ENCODE assay signal across 1 cellular context in genomic region chr11:119087747-119088241, GRCh38.
A peak's percentile ranks its signal among the peaks of the same experiment; 100 is the strongest.
TF ChIP-seq lines count a peak whose summit lies in the region.

No MANE protein-coding gene starts in this region.

TF ChIP-seq in K562, 482 proteins besides CTCF, POLR2A, EP300 and RAD21 (continued from another document and continues in another):
- TF ChIP-seq, protein P1, sequence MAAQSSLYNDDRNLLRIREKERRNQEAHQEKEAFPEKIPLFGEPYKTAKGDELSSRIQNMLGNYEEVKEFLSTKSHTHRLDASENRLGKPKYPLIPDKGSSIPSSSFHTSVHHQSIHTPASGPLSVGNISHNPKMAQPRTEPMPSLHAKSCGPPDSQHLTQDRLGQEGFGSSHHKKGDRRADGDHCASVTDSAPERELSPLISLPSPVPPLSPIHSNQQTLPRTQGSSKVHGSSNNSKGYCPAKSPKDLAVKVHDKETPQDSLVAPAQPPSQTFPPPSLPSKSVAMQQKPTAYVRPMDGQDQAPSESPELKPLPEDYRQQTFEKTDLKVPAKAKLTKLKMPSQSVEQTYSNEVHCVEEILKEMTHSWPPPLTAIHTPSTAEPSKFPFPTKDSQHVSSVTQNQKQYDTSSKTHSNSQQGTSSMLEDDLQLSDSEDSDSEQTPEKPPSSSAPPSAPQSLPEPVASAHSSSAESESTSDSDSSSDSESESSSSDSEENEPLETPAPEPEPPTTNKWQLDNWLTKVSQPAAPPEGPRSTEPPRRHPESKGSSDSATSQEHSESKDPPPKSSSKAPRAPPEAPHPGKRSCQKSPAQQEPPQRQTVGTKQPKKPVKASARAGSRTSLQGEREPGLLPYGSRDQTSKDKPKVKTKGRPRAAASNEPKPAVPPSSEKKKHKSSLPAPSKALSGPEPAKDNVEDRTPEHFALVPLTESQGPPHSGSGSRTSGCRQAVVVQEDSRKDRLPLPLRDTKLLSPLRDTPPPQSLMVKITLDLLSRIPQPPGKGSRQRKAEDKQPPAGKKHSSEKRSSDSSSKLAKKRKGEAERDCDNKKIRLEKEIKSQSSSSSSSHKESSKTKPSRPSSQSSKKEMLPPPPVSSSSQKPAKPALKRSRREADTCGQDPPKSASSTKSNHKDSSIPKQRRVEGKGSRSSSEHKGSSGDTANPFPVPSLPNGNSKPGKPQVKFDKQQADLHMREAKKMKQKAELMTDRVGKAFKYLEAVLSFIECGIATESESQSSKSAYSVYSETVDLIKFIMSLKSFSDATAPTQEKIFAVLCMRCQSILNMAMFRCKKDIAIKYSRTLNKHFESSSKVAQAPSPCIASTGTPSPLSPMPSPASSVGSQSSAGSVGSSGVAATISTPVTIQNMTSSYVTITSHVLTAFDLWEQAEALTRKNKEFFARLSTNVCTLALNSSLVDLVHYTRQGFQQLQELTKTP (IDR thresholded peaks at IDR 0.05; ENCODE audit: low read depth in 1 of 2, partially characterized antibody in 2 of 2), result peak; percentile 61 to 87
- TF ChIP-seq ZNF507 (tag; conservative IDR thresholded peaks at IDR 0.05) (no peak), GTF2B (IDR thresholded peaks at IDR 0.05; ENCODE audit: extremely low read depth, insufficient read length) (no peak), BHLHE40 (IDR thresholded peaks at IDR 0.05; ENCODE audit: low read length) (peak; percentile 72), SMARCC2 (IDR thresholded peaks at IDR 0.05; ENCODE audit: low read depth) (peak; percentile 97), TOE1 (IDR thresholded peaks at IDR 0.05; ENCODE audit: borderline replicate concordance) (no peak), TOE1 (CRISPR knock-in tag; IDR thresholded peaks at IDR 0.05; ENCODE audit: borderline replicate concordance, low read depth) (peak; percentile 61; the same call in 1 of the 2 replicates), KHSRP (IDR thresholded peaks at IDR 0.05) (peak; percentile 71; the same call in 1 of the 2 replicates), KDM1A (IDR thresholded peaks at IDR 0.05) (peak; percentile 75 to 86), PML (IDR thresholded peaks at IDR 0.05; ENCODE audit: low read length) (peak; percentile 97), ZNF280B (CRISPR knock-in tag; IDR thresholded peaks at IDR 0.05) (no peak), BRD4 (IDR thresholded peaks at IDR 0.05) (no peak), U2AF1 (optimal IDR thresholded peaks at IDR 0.05; ENCODE audit: low read depth, low read length) (no peak), CHD1 (IDR thresholded peaks at IDR 0.05; ENCODE audit: low read length) (no peak), ASH1L (IDR thresholded peaks at IDR 0.05; ENCODE audit: borderline replicate concordance, low read depth, partially characterized antibody) (no peak), FOXJ2 (tag; IDR thresholded peaks at IDR 0.05) (0 out of 2 replicates have a peak, but pooled peaks have one; percentile 28), ZNF408 (CRISPR knock-in tag; IDR thresholded peaks at IDR 0.05; ENCODE audit: low read depth) (no peak), PBX2 (CRISPR knock-in tag; IDR thresholded peaks at IDR 0.05; ENCODE audit: low read depth) (no peak), PBX2 (tag; conservative IDR thresholded peaks at IDR 0.05; ENCODE audit: low read depth) (0 out of 2 replicates have a peak, but pooled peaks have one; percentile 39), ARHGAP35 (IDR thresholded peaks at IDR 0.05; ENCODE audit: partially characterized antibody) (no peak), PTBP1 (IDR thresholded peaks at IDR 0.05; ENCODE audit: low read depth, low read length) (no peak; the same call in 1 of the 2 replicates), ZNF347 (CRISPR knock-in tag; IDR thresholded peaks at IDR 0.05; ENCODE audit: low read depth) (no peak), SAFB (IDR thresholded peaks at IDR 0.05; ENCODE audit: borderline replicate concordance, low read depth, low read length) (no peak), MEIS2 (IDR thresholded peaks at IDR 0.05; ENCODE audit: partially characterized antibody) (peak; percentile 81), ZNF75A (CRISPR knock-in tag; IDR thresholded peaks at IDR 0.05) (no peak), ZNF134 (CRISPR knock-in tag; conservative IDR thresholded peaks at IDR 0.05) (0 out of 2 replicates have a peak, but pooled peaks have one; percentile 12), PCBP2 (IDR thresholded peaks at IDR 0.05; ENCODE audit: low read depth, low read length, poor library complexity, severe bottlenecking) (no peak), MAZ (CRISPR knock-in tag; conservative IDR thresholded peaks at IDR 0.05 in 1 of 2, IDR thresholded peaks at IDR 0.05 in 1 of 2) (peak; percentile 83 to 93), ATF4 (CRISPR knock-in tag; IDR thresholded peaks at IDR 0.05) (0 out of 2 replicates have a peak, but pooled peaks have one; percentile 42), SIRT6 (IDR thresholded peaks at IDR 0.05; ENCODE audit: low read depth, low read length) (no peak), NFIC (IDR thresholded peaks at IDR 0.05) (peak; percentile 97), TFAM (CRISPR knock-in tag; conservative IDR thresholded peaks at IDR 0.05) (no peak), KAT2B (IDR thresholded peaks at IDR 0.05; ENCODE audit: low read depth, low read length) (no peak), TFAP4 (CRISPR knock-in tag; IDR thresholded peaks at IDR 0.05; ENCODE audit: borderline replicate concordance) (peak; percentile 99), SNIP1 (IDR thresholded peaks at IDR 0.05; ENCODE audit: low read depth) (no peak), NBN (IDR thresholded peaks at IDR 0.05; ENCODE audit: low read depth) (peak; percentile 69; the same call in 1 of the 2 replicates), ZNF639 (CRISPR knock-in tag; conservative IDR thresholded peaks at IDR 0.05 in 1 of 2, IDR thresholded peaks at IDR 0.05 in 1 of 2) (peak in 1 of 2 experiments; percentile 87; a peak in 2 of 4 replicates), ZNF354B (CRISPR knock-in tag; IDR thresholded peaks at IDR 0.05) (no peak), NKRF (IDR thresholded peaks at IDR 0.05; ENCODE audit: borderline replicate concordance) (peak; percentile 57), POLR3A (IDR thresholded peaks at IDR 0.05; ENCODE audit: borderline replicate concordance, extremely low read depth, insufficient read depth, insufficient read length) (no peak), RB1 (IDR thresholded peaks at IDR 0.05; ENCODE audit: low read depth) (peak; percentile 57; the same call in 1 of the 2 replicates), CBX3 (IDR thresholded peaks at IDR 0.05; ENCODE audit: borderline replicate concordance in 1 of 2, low read length in 2 of 2) (no peak), JUND (IDR thresholded peaks at IDR 0.05; ENCODE audit: borderline replicate concordance, low read depth, low read length) (peak; percentile 85), JUND (tag; IDR thresholded peaks at IDR 0.05; ENCODE audit: borderline replicate concordance, low read depth, low read length) (peak; percentile 84; the same call in 2 of the 3 replicates), ZNF76 (CRISPR knock-in tag; IDR thresholded peaks at IDR 0.05; ENCODE audit: borderline replicate concordance) (no peak), ZNF174 (CRISPR knock-in tag; IDR thresholded peaks at IDR 0.05) (no peak), HNRNPK (IDR thresholded peaks at IDR 0.05; ENCODE audit: low read depth, low read length, poor library complexity, severe bottlenecking) (no peak), MYC (IDR thresholded peaks at IDR 0.05; ENCODE audit: low read depth, low read length) (peak; percentile 63; the same call in 1 of the 2 replicates), MYC (CRISPR knock-in tag; IDR thresholded peaks at IDR 0.05; ENCODE audit: borderline replicate concordance, low read depth) (no peak)
- TF ChIP-seq, protein P2, sequence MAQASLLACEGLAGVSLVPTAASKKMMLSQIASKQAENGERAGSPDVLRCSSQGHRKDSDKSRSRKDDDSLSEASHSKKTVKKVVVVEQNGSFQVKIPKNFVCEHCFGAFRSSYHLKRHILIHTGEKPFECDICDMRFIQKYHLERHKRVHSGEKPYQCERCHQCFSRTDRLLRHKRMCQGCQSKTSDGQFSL (CRISPR knock-in tag; IDR thresholded peaks at IDR 0.05), result no peak
- TF ChIP-seq, protein P2 (tag; IDR thresholded peaks at IDR 0.05), result no peak
- TF ChIP-seq, protein P3, sequence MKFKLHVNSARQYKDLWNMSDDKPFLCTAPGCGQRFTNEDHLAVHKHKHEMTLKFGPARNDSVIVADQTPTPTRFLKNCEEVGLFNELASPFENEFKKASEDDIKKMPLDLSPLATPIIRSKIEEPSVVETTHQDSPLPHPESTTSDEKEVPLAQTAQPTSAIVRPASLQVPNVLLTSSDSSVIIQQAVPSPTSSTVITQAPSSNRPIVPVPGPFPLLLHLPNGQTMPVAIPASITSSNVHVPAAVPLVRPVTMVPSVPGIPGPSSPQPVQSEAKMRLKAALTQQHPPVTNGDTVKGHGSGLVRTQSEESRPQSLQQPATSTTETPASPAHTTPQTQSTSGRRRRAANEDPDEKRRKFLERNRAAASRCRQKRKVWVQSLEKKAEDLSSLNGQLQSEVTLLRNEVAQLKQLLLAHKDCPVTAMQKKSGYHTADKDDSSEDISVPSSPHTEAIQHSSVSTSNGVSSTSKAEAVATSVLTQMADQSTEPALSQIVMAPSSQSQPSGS (CRISPR knock-in tag; IDR thresholded peaks at IDR 0.05), result no peak
